ENCODE assay signal across 27 cellular contexts in the genomic region with DNA sequence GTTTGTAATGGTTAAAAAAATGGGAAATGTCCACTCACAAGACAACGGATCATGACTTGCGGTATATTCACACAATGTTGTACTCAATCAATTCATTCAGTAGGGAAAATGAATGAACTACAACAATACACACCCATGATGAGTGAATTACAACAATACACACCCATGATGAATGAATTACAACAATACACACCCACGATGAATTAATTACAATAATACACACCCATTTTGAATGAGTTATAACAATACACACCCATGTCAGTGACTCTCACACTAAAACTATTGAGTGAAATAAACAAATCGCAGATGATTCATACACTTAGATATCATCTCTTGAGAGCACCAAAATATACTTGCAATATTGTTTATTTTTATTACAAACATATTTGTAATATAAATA.
DNase-seq lines count a peak whose midpoint lies in the region; ATAC-seq, FAIRE-seq and TF ChIP-seq lines count a peak whose summit lies in the region.
"Had no signal": no experiment of that assay in that cellular context is flagged by ENCODE, and none has a peak within 500 bp of the region (broad histone marks: within the 10 kb centered on the region; RNA-seq: fewer than 3 reads in every experiment).

No MANE protein-coding gene starts in this region.

- no peak overlapping the region for H3K4ac ChIP-seq in mesendoderm (ENCODE audit: low read depth, low read length)

- no peak overlapping the region for H4K8ac ChIP-seq in mesendoderm (ENCODE audit: low read depth, low read length)

- H3K18ac ChIP-seq in mesendoderm (ENCODE audit: low read length) = no peak overlapping the region

- no peak overlapping the region for H2AK5ac ChIP-seq in mesendoderm (ENCODE audit: low read length)

- no peak overlapping the region for H3K27ac Mint-ChIP-seq in astrocyte (ENCODE audit: unreplicated experiment)
- no peak overlapping the region for H3K27ac Mint-ChIP-seq in CD8-positive, alpha-beta T cell
- H3K27ac Mint-ChIP-seq: CD14-positive monocyte; CD4-positive, alpha-beta memory T cell; CD4-positive, CD25-positive, alpha-beta regulatory T cell had no signal

- no peak overlapping the region for H3K56ac ChIP-seq in mesendoderm (ENCODE audit: low read length)

- intact Hi-C loops in upper lobe of right lung (cut with DNase I) = no loop called here
- intact Hi-C loops in CD8-positive, alpha-beta T cell (cut with DNase I, micrococcal nuclease) = no loop called here

- peaks cover 4% of the 10 kb centered on the region for H3K27me3 ChIP-seq in astrocyte (ENCODE audit: insufficient read depth, low read length)
- H3K27me3 ChIP-seq in mesendoderm (ENCODE audit: insufficient read depth, low read length, poor library complexity) = no peaks in the 10 kb centered on the region
- H3K27me3 ChIP-seq in upper lobe of right lung = no peaks in the 10 kb centered on the region
- H3K27me3 ChIP-seq in CD8-positive, alpha-beta T cell (ENCODE audit: insufficient read depth, low read length) = peaks cover 5% of the 10 kb centered on the region
- H3K27me3 ChIP-seq: BE2C, BLaER1 had no signal

- POLR2A ChIA-PET in CD8-positive, alpha-beta T cell (lab: Charles Lee) = no interaction called here

- no peak overlapping the region for H2BK15ac ChIP-seq in mesendoderm (replicated peaks; ENCODE audit: low read depth)

- H3K9me3 ChIP-seq in astrocyte (ENCODE audit: insufficient read depth, low read depth, low read length) (no peaks in the 10 kb centered on the region), upper lobe of right lung (no peaks in the 10 kb centered on the region)
- no peaks in the 10 kb centered on the region for H3K9me3 ChIP-seq in CD8-positive, alpha-beta T cell (ENCODE audit: low read length)
- H3K9me3 ChIP-seq: BE2C had no signal

- no peak overlapping the region for H4K5ac ChIP-seq in mesendoderm (ENCODE audit: low read length)

- no peak overlapping the region for H3K9ac ChIP-seq in astrocyte (ENCODE audit: low read length)
- H3K9ac ChIP-seq in mesendoderm (ENCODE audit: low read length) = no peak overlapping the region
- H3K9ac ChIP-seq: BLaER1 had no signal

- TF ChIP-seq CTCF in astrocyte (IDR thresholded peaks at IDR 0.05; ENCODE audit: insufficient read depth, low read depth, low read length) (no peak), upper lobe of right lung (IDR thresholded peaks at IDR 0.05) (no peak)
- no peak for TF ChIP-seq CTCF in CD8-positive, alpha-beta T cell (IDR thresholded peaks at IDR 0.05)

- H3K4me3 ChIP-seq in astrocyte (ENCODE audit: insufficient read depth, low read depth, low read length) (no peak overlapping the region), mesendoderm (ENCODE audit: low read length) (no peak overlapping the region), upper lobe of right lung (no peak overlapping the region)
- no peak overlapping the region for H3K4me3 ChIP-seq in CD8-positive, alpha-beta T cell (ENCODE audit: low read depth, low read length)
- H3K4me3 ChIP-seq: BLaER1 had no signal

- H3K4me2 ChIP-seq in astrocyte (ENCODE audit: low read length) (no peak overlapping the region), mesendoderm (ENCODE audit: low read length) (no peak overlapping the region)
- H3K4me2 ChIP-seq: BLaER1 had no signal

- H3K4me1 Mint-ChIP-seq in astrocyte (ENCODE audit: low read depth, unreplicated experiment) = no peaks in the 10 kb centered on the region
- no peaks in the 10 kb centered on the region for H3K4me1 Mint-ChIP-seq in CD8-positive, alpha-beta T cell (ENCODE audit: low read depth)
- H3K4me1 Mint-ChIP-seq: CD14-positive monocyte; CD4-positive, alpha-beta memory T cell; CD4-positive, CD25-positive, alpha-beta regulatory T cell had no signal

- ATAC-seq in esophagus mucosa = peak; percentile 88
- no peak for ATAC-seq in upper lobe of right lung
- ATAC-seq in CD8-positive, alpha-beta T cell = no peak

- no peaks in the 10 kb centered on the region for H3K79me2 ChIP-seq in astrocyte (ENCODE audit: insufficient read depth, low read length)
- no peaks in the 10 kb centered on the region for H3K79me2 ChIP-seq in mesendoderm (ENCODE audit: control insufficient read depth, insufficient read depth, low read length)

- H3K23ac ChIP-seq in mesendoderm (ENCODE audit: low read length) = no peak overlapping the region

- H3K9me3 Mint-ChIP-seq in astrocyte (ENCODE audit: unreplicated experiment) = peaks cover 4% of the 10 kb centered on the region
- H3K9me3 Mint-ChIP-seq in CD8-positive, alpha-beta T cell = peaks cover 8% of the 10 kb centered on the region

- peaks cover 2% of the 10 kb centered on the region for H3K36me3 Mint-ChIP-seq in astrocyte (ENCODE audit: low read depth, unreplicated experiment)
- no peaks in the 10 kb centered on the region for H3K36me3 Mint-ChIP-seq in CD8-positive, alpha-beta T cell
- H3K36me3 Mint-ChIP-seq: CD14-positive monocyte; CD4-positive, alpha-beta memory T cell; CD4-positive, CD25-positive, alpha-beta regulatory T cell had no signal

- no peak overlapping the region for H2AFZ ChIP-seq in astrocyte (ENCODE audit: low read depth, low read length)

- peak; percentile 29 for DNase-seq in HCEC 1CT
- no peak for DNase-seq in astrocyte (ENCODE audit: low read depth)
- DNase-seq in mesendoderm = no peak
- DNase-seq in upper lobe of right lung = no peak
- no peak for DNase-seq in CD8-positive, alpha-beta T cell
- DNase-seq in germinal center (ENCODE audit: low spot score) = no peak
- DNase-seq: 8988T; ACHN; BE2C; C1 segment of cervical spinal cord; CD4-positive, alpha-beta memory T cell; CD4-positive, CD25-positive, alpha-beta regulatory T cell; COR-L47; DMS 273 treated with DMSO at 0.1 percent for 48 hours; DMS153; DMS53; DMS79; DND-41; EL; GF-D8 had no signal

- no peaks in the 10 kb centered on the region for H3K4me1 ChIP-seq in astrocyte (ENCODE audit: insufficient read depth, low read length)
- H3K4me1 ChIP-seq in mesendoderm (ENCODE audit: control insufficient read depth, low read depth, low read length) = no peaks in the 10 kb centered on the region
- H3K4me1 ChIP-seq in upper lobe of right lung = no peaks in the 10 kb centered on the region
- no peaks in the 10 kb centered on the region for H3K4me1 ChIP-seq in CD8-positive, alpha-beta T cell (ENCODE audit: insufficient read depth, low read length)
- H3K4me1 ChIP-seq: BE2C had no signal

- CTCF ChIA-PET in CD8-positive, alpha-beta T cell (lab: Charles Lee) = no interaction called here

- FAIRE-seq in astrocyte (lab: Jason Lieb, UNC) = peak; percentile 5
- FAIRE-seq: A204.1, G401.6, GM12891, GM19239 had no signal

- no peak overlapping the region for H3K4me3 Mint-ChIP-seq in astrocyte (ENCODE audit: unreplicated experiment)
- no peak overlapping the region for H3K4me3 Mint-ChIP-seq in CD8-positive, alpha-beta T cell
- H3K4me3 Mint-ChIP-seq: CD14-positive monocyte; CD4-positive, alpha-beta memory T cell; CD4-positive, CD25-positive, alpha-beta regulatory T cell had no signal

- WGBS in mesendoderm (ENCODE audit: extremely low coverage, insufficient coverage, low lambda C conversion rate) = 100% methylated on average over 1 of the region's 4 CpGs

- no peak overlapping the region for H2BK5ac ChIP-seq in mesendoderm (ENCODE audit: low read length)

- H3K27ac ChIP-seq in astrocyte (ENCODE audit: low read depth, low read length) = no peak overlapping the region
- no peak overlapping the region for H3K27ac ChIP-seq in mesendoderm (ENCODE audit: low read depth, low read length)
- H3K27ac ChIP-seq in upper lobe of right lung = no peak overlapping the region
- no peak overlapping the region for H3K27ac ChIP-seq in CD8-positive, alpha-beta T cell (ENCODE audit: low read depth, low read length)
- H3K27ac ChIP-seq: BLaER1 had no signal

- H2BK120ac ChIP-seq in mesendoderm (ENCODE audit: low read depth, low read length) = no peak overlapping the region

- H3K36me3 ChIP-seq in astrocyte (ENCODE audit: insufficient read depth, low read length) (no peaks in the 10 kb centered on the region), mesendoderm (ENCODE audit: control insufficient read depth, insufficient read depth, low read length) (no peaks in the 10 kb centered on the region), upper lobe of right lung (no peaks in the 10 kb centered on the region)
- H3K36me3 ChIP-seq in CD8-positive, alpha-beta T cell (ENCODE audit: insufficient read depth, low read length) = no peaks in the 10 kb centered on the region
- H3K36me3 ChIP-seq: BE2C, BLaER1 had no signal

- H3K27me3 Mint-ChIP-seq in astrocyte (ENCODE audit: low read depth, unreplicated experiment) = peaks cover 13% of the 10 kb centered on the region
- H3K27me3 Mint-ChIP-seq in CD8-positive, alpha-beta T cell (ENCODE audit: low read depth) = peaks cover 35% of the 10 kb centered on the region

- H3K79me1 ChIP-seq in mesendoderm (ENCODE audit: low read length) = no peaks in the 10 kb centered on the region

- H4K20me1 ChIP-seq in astrocyte (ENCODE audit: insufficient read depth, low read length) = no peaks in the 10 kb centered on the region
- H4K20me1 ChIP-seq: BLaER1 had no signal
